In the genomic region with DNA sequence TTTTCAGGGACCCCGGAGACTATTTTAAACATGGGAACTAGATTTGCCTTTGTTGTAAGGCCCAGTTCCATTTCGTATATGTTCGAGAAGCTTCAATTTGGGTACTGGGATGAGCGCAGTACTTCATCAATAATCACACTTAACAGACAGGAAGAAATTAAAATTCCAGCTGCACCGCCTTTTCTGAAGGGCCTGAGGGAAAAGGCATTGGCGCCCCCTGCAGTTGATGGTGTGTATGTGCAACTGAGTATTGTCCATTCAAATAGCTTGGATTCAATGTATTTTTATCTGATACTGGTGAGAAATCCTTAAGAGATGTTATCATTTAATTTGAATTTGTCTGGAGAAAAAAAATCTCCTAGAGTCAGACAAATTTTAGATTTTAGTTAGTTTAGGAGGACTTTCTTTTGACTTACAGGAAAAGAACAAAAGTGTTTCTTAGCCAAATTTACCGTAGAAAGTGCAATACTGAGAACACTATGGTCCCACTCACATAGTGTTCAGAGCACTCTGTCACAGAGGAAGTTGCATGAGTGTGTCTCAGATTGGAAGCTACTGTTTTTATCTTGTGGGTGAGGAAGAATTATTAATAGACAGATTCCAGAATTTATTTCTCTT, we compare ENCODE assay signal across 1 cellular context.
TF ChIP-seq lines count a peak whose summit lies in the region.

No MANE protein-coding gene starts in this region.

TF ChIP-seq in K562, 482 proteins besides CTCF, POLR2A, EP300 and RAD21 (continued from another document and continues in another):
- TF ChIP-seq, protein P1, sequence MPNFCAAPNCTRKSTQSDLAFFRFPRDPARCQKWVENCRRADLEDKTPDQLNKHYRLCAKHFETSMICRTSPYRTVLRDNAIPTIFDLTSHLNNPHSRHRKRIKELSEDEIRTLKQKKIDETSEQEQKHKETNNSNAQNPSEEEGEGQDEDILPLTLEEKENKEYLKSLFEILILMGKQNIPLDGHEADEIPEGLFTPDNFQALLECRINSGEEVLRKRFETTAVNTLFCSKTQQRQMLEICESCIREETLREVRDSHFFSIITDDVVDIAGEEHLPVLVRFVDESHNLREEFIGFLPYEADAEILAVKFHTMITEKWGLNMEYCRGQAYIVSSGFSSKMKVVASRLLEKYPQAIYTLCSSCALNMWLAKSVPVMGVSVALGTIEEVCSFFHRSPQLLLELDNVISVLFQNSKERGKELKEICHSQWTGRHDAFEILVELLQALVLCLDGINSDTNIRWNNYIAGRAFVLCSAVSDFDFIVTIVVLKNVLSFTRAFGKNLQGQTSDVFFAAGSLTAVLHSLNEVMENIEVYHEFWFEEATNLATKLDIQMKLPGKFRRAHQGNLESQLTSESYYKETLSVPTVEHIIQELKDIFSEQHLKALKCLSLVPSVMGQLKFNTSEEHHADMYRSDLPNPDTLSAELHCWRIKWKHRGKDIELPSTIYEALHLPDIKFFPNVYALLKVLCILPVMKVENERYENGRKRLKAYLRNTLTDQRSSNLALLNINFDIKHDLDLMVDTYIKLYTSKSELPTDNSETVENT (CRISPR knock-in tag; IDR thresholded peaks at IDR 0.05), result no peak
- TF ChIP-seq MTA2 (IDR thresholded peaks at IDR 0.05; ENCODE audit: low read depth) (no peak), MYNN (IDR thresholded peaks at IDR 0.05) (no peak), MYNN (CRISPR knock-in tag; IDR thresholded peaks at IDR 0.05) (no peak), ZNF175 (CRISPR knock-in tag; IDR thresholded peaks at IDR 0.05; ENCODE audit: low read depth) (no peak), RFX1 (IDR thresholded peaks at IDR 0.05) (no peak), PTRF (tag; IDR thresholded peaks at IDR 0.05) (no peak), ZNF347 (CRISPR knock-in tag; IDR thresholded peaks at IDR 0.05; ENCODE audit: low read depth) (no peak), NELFE (IDR thresholded peaks at IDR 0.05; ENCODE audit: insufficient read depth, insufficient read length) (no peak), RNF2 (IDR thresholded peaks at IDR 0.05) (no peak), ZC3H8 (IDR thresholded peaks at IDR 0.05) (no peak), CBFB (CRISPR knock-in tag; IDR thresholded peaks at IDR 0.05) (no peak), ELF4 (CRISPR knock-in tag; IDR thresholded peaks at IDR 0.05) (no peak), EP400 (IDR thresholded peaks at IDR 0.05) (0 out of 2 replicates have a peak, but pooled peaks have one; percentile 15), ZNF445 (CRISPR knock-in tag; IDR thresholded peaks at IDR 0.05; ENCODE audit: low read depth) (no peak), ZNF778 (CRISPR knock-in tag; IDR thresholded peaks at IDR 0.05) (no peak), FOXM1 (IDR thresholded peaks at IDR 0.05; ENCODE audit: low read depth) (0 out of 2 replicates have a peak, but pooled peaks have one; percentile 13), FOXM1 (CRISPR knock-in tag; IDR thresholded peaks at IDR 0.05; ENCODE audit: low read depth) (no peak), NEUROD1 (IDR thresholded peaks at IDR 0.05; ENCODE audit: borderline replicate concordance, low read depth, low read length, partially characterized antibody) (no peak), NCOR1 (IDR thresholded peaks at IDR 0.05) (no peak), FOXA3 (CRISPR knock-in tag; conservative IDR thresholded peaks at IDR 0.05 in 1 of 2, IDR thresholded peaks at IDR 0.05 in 1 of 2) (no peak), WHSC1 (IDR thresholded peaks at IDR 0.05; ENCODE audit: low read length) (no peak), RB1 (IDR thresholded peaks at IDR 0.05; ENCODE audit: low read depth) (0 out of 2 replicates have a peak, but pooled peaks have one; percentile 41), ARHGAP35 (IDR thresholded peaks at IDR 0.05; ENCODE audit: partially characterized antibody) (no peak), ZC3H11A (IDR thresholded peaks at IDR 0.05; ENCODE audit: low read depth, low read length) (no peak), HDAC6 (IDR thresholded peaks at IDR 0.05; ENCODE audit: low read depth, low read length) (no peak), KLF1 (tag; IDR thresholded peaks at IDR 0.05) (no peak), TRIM28 (IDR thresholded peaks at IDR 0.05) (no peak), SMARCE1 (IDR thresholded peaks at IDR 0.05) (no peak), BRCA1 (IDR thresholded peaks at IDR 0.05) (no peak), BRCA1 (CRISPR knock-in tag; IDR thresholded peaks at IDR 0.05) (no peak), PURB (CRISPR knock-in tag; IDR thresholded peaks at IDR 0.05; ENCODE audit: low read depth) (no peak), ZNF23 (CRISPR knock-in tag; IDR thresholded peaks at IDR 0.05) (no peak), DPF2 (IDR thresholded peaks at IDR 0.05) (0 out of 2 replicates have a peak, but pooled peaks have one; percentile 16), RCOR1 (IDR thresholded peaks at IDR 0.05; ENCODE audit: borderline replicate concordance in 1 of 2, low read depth in 2 of 2, low read length in 2 of 2) (0 out of 4 replicates have a peak, but pooled peaks of 1 of the 2 experiments have one; percentile 45), ZNF717 (CRISPR knock-in tag; IDR thresholded peaks at IDR 0.05) (no peak)
- TF ChIP-seq, protein P2, sequence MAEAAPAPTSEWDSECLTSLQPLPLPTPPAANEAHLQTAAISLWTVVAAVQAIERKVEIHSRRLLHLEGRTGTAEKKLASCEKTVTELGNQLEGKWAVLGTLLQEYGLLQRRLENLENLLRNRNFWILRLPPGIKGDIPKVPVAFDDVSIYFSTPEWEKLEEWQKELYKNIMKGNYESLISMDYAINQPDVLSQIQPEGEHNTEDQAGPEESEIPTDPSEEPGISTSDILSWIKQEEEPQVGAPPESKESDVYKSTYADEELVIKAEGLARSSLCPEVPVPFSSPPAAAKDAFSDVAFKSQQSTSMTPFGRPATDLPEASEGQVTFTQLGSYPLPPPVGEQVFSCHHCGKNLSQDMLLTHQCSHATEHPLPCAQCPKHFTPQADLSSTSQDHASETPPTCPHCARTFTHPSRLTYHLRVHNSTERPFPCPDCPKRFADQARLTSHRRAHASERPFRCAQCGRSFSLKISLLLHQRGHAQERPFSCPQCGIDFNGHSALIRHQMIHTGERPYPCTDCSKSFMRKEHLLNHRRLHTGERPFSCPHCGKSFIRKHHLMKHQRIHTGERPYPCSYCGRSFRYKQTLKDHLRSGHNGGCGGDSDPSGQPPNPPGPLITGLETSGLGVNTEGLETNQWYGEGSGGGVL (CRISPR knock-in tag; IDR thresholded peaks at IDR 0.05), result no peak
- TF ChIP-seq, protein P3, sequence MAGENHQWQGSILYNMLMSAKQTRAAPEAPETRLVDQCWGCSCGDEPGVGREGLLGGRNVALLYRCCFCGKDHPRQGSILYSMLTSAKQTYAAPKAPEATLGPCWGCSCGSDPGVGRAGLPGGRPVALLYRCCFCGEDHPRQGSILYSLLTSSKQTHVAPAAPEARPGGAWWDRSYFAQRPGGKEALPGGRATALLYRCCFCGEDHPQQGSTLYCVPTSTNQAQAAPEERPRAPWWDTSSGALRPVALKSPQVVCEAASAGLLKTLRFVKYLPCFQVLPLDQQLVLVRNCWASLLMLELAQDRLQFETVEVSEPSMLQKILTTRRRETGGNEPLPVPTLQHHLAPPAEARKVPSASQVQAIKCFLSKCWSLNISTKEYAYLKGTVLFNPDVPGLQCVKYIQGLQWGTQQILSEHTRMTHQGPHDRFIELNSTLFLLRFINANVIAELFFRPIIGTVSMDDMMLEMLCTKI (IDR thresholded peaks at IDR 0.05; ENCODE audit: partially characterized antibody), result no peak
- TF ChIP-seq, protein P4, sequence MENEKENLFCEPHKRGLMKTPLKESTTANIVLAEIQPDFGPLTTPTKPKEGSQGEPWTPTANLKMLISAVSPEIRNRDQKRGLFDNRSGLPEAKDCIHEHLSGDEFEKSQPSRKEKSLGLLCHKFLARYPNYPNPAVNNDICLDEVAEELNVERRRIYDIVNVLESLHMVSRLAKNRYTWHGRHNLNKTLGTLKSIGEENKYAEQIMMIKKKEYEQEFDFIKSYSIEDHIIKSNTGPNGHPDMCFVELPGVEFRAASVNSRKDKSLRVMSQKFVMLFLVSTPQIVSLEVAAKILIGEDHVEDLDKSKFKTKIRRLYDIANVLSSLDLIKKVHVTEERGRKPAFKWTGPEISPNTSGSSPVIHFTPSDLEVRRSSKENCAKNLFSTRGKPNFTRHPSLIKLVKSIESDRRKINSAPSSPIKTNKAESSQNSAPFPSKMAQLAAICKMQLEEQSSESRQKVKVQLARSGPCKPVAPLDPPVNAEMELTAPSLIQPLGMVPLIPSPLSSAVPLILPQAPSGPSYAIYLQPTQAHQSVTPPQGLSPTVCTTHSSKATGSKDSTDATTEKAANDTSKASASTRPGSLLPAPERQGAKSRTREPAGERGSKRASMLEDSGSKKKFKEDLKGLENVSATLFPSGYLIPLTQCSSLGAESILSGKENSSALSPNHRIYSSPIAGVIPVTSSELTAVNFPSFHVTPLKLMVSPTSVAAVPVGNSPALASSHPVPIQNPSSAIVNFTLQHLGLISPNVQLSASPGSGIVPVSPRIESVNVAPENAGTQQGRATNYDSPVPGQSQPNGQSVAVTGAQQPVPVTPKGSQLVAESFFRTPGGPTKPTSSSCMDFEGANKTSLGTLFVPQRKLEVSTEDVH (IDR thresholded peaks at IDR 0.05; ENCODE audit: low read depth, partially characterized antibody), result no peak
- TF ChIP-seq, protein P5, sequence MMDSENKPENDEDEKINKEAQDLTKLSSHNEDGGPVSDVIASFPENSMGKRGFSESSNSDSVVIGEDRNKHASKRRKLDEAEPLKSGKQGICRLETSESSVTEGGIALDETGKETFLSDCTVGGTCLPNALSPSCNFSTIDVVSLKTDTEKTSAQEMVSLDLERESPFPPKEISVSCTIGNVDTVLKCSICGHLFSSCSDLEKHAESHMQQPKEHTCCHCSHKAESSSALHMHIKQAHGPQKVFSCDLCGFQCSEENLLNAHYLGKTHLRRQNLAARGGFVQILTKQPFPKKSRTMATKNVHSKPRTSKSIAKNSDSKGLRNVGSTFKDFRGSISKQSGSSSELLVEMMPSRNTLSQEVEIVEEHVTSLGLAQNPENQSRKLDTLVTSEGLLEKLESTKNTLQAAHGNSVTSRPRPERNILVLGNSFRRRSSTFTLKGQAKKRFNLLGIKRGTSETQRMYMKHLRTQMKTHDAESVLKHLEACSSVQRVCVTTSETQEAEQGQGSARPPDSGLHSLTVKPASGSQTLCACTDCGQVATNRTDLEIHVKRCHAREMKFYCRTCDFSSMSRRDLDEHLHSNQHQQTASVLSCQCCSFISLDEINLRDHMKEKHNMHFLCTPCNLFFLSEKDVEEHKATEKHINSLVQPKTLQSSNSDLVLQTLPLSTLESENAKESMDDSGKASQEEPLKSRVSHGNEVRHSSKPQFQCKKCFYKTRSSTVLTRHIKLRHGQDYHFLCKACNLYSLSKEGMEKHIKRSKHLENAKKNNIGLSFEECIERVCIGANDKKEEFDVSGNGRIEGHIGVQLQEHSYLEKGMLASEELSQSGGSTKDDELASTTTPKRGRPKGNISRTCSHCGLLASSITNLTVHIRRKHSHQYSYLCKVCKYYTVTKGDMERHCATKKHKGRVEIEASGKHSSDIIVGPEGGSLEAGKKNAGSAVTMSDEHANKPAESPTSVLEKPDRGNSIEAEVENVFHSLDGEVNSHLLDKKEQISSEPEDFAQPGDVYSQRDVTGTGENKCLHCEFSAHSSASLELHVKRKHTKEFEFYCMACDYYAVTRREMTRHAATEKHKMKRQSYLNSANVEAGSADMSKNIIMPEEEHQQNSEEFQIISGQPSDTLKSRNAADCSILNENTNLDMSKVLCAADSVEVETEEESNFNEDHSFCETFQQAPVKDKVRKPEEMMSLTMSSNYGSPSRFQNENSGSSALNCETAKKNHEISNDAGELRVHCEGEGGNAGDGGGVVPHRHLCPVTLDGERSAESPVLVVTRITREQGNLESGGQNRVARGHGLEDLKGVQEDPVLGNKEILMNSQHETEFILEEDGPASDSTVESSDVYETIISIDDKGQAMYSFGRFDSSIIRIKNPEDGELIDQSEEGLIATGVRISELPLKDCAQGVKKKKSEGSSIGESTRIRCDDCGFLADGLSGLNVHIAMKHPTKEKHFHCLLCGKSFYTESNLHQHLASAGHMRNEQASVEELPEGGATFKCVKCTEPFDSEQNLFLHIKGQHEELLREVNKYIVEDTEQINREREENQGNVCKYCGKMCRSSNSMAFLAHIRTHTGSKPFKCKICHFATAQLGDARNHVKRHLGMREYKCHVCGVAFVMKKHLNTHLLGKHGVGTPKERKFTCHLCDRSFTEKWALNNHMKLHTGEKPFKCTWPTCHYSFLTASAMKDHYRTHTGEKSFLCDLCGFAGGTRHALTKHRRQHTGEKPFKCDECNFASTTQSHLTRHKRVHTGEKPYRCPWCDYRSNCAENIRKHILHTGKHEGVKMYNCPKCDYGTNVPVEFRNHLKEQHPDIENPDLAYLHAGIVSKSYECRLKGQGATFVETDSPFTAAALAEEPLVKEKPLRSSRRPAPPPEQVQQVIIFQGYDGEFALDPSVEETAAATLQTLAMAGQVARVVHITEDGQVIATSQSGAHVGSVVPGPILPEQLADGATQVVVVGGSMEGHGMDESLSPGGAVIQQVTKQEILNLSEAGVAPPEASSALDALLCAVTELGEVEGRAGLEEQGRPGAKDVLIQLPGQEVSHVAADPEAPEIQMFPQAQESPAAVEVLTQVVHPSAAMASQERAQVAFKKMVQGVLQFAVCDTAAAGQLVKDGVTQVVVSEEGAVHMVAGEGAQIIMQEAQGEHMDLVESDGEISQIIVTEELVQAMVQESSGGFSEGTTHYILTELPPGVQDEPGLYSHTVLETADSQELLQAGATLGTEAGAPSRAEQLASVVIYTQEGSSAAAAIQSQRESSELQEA (IDR thresholded peaks at IDR 0.05; ENCODE audit: low read depth), result no peak
- TF ChIP-seq, protein P6, sequence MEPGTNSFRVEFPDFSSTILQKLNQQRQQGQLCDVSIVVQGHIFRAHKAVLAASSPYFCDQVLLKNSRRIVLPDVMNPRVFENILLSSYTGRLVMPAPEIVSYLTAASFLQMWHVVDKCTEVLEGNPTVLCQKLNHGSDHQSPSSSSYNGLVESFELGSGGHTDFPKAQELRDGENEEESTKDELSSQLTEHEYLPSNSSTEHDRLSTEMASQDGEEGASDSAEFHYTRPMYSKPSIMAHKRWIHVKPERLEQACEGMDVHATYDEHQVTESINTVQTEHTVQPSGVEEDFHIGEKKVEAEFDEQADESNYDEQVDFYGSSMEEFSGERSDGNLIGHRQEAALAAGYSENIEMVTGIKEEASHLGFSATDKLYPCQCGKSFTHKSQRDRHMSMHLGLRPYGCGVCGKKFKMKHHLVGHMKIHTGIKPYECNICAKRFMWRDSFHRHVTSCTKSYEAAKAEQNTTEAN (CRISPR knock-in tag; IDR thresholded peaks at IDR 0.05), result no peak
- TF ChIP-seq, protein P7, sequence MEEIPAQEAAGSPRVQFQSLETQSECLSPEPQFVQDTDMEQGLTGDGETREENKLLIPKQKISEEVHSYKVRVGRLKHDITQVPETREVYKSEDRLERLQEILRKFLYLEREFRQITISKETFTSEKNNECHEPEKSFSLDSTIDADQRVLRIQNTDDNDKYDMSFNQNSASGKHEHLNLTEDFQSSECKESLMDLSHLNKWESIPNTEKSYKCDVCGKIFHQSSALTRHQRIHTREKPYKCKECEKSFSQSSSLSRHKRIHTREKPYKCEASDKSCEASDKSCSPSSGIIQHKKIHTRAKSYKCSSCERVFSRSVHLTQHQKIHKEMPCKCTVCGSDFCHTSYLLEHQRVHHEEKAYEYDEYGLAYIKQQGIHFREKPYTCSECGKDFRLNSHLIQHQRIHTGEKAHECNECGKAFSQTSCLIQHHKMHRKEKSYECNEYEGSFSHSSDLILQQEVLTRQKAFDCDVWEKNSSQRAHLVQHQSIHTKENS (CRISPR knock-in tag; IDR thresholded peaks at IDR 0.05), result no peak
- TF ChIP-seq, protein P8, sequence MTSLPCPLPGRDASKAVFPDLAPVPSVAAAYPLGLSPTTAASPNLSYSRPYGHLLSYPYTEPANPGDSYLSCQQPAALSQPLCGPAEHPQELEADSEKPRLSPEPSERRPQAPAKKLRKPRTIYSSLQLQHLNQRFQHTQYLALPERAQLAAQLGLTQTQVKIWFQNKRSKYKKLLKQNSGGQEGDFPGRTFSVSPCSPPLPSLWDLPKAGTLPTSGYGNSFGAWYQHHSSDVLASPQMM (CRISPR knock-in tag; IDR thresholded peaks at IDR 0.05), result no peak
- TF ChIP-seq, protein P9, sequence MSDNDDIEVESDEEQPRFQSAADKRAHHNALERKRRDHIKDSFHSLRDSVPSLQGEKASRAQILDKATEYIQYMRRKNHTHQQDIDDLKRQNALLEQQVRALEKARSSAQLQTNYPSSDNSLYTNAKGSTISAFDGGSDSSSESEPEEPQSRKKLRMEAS (CRISPR knock-in tag; IDR thresholded peaks at IDR 0.05), result no peak
